Comparison of ENCODE assay signal across 19 cellular contexts in the genomic region with DNA sequence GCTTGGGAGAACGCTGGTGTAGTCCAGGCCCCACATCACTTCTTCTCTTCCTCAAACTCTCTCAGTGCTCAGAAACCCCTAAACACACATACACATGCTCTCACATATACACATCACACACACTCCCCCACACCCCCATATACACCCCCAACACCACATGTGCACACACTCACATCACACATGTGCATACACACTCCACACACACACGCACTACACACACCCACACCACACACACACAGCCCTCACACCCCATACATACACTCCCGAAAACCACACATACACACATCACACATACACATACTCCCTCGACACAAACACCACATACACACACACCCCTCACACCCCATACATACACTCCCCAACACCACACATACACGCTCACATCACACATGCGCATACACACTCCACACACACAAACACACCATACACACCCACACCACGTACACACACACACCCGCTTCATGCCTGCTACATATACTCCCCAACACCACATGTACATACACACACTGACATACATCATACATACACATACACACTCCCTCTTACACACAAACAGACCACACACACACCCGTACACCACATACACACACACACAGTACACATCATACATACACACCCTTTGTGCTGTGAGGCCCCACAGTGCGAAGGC.
A peak's percentile ranks its signal among the peaks of the same experiment; 100 is the strongest.
DNase-seq lines count a peak whose midpoint lies in the region; ATAC-seq and TF ChIP-seq lines count a peak whose summit lies in the region.
"Had no signal": no experiment of that assay in that cellular context is flagged by ENCODE, and none has a peak within 500 bp of the region (broad histone marks: within the 10 kb centered on the region; RNA-seq: fewer than 3 reads in every experiment).

No MANE protein-coding gene starts in this region.

- peak overlapping the region in 1 of 10 experiments; percentile 15; a peak in 1 of 20 replicates for H3K4me3 ChIP-seq in BLaER1 treated with 17β-estradiol and CSF1 and Interleukin-3, amounts not matched to agents 10 nM and 100 nM
- H3K4me3 ChIP-seq in hepatocyte: no peak overlapping the region
- H3K4me3 ChIP-seq: adrenal gland had no signal

- H3K9ac ChIP-seq in BLaER1 treated with 17β-estradiol and CSF1 and Interleukin-3, amounts not matched to agents 10 nM and 100 nM: peak overlapping the region in 10 of 11 experiments; percentile 49 to 73 (median 64); a peak in 14 of 22 replicates

- H2AFZ ChIP-seq in hepatocyte: no peak overlapping the region

- no peaks in the 10 kb centered on the region for H3K79me2 ChIP-seq in hepatocyte

- peak overlapping the region; percentile 59 to 93 (median 83) for H3K4me2 ChIP-seq in BLaER1 treated with 17β-estradiol and CSF1 and Interleukin-3, amounts not matched to agents 10 nM and 100 nM
- no peak overlapping the region for H3K4me2 ChIP-seq in hepatocyte

- H3K4me1 ChIP-seq in BLaER1 treated with 17β-estradiol and CSF1 and Interleukin-3, amounts not matched to agents 10 nM and 100 nM: peaks cover 61 to 78% (median 70%) of the 10 kb centered on the region in 10 experiments
- H3K4me1 ChIP-seq in hepatocyte (ENCODE audit: insufficient read depth): peaks cover 19% of the 10 kb centered on the region

- H3K27ac ChIP-seq in BLaER1 treated with 17β-estradiol and CSF1 and Interleukin-3, amounts not matched to agents 10 nM and 100 nM: peak overlapping the region; percentile 63 to 86 (median 82); a peak in 20 of 22 replicates
- H3K27ac ChIP-seq in hepatocyte: peak overlapping the region; percentile 79

- ATAC-seq in sciatic nerve: peak; percentile 4
- no peak for ATAC-seq in GM18511 (IDR thresholded peaks at IDR 0.05; ENCODE audit: unreplicated experiment)
- ATAC-seq: activated CD4-positive, alpha-beta T cell treated with anti-CD3 and anti-CD28 coated beads for 36 hours had no signal

- intact Hi-C loops in sciatic nerve (cut with DNase I): no loop called here

- TF ChIP-seq CTCF in hepatocyte (IDR thresholded peaks at IDR 0.05; ENCODE audit: poor library complexity): no peak
- TF ChIP-seq CTCF in GM13977 (IDR thresholded peaks at IDR 0.05; ENCODE audit: extremely low read depth, insufficient read depth, missing control alignments): no peak

- H3K36me3 ChIP-seq in BLaER1 treated with 17β-estradiol and CSF1 and Interleukin-3, amounts not matched to agents 10 nM and 100 nM: no peaks in the 10 kb centered on the region
- H3K36me3 ChIP-seq in hepatocyte (replicated peaks; ENCODE audit: insufficient read depth, low read depth): no peaks in the 10 kb centered on the region
- H3K36me3 ChIP-seq: adrenal gland had no signal

- H3K9me3 ChIP-seq in BLaER1 treated with 17β-estradiol and CSF1 and Interleukin-3, amounts not matched to agents 10 nM and 100 nM (replicated peaks in 1 of 11): peaks cover 0 to 5% (median 0%) of the 10 kb centered on the region in 11 experiments; a peak in 3 of 22 replicates
- H3K9me3 ChIP-seq in hepatocyte (ENCODE audit: low read depth): no peaks in the 10 kb centered on the region
- H3K9me3 ChIP-seq: adrenal gland had no signal

- H3K9me2 ChIP-seq in hepatocyte (replicated peaks; ENCODE audit: insufficient read depth): no peaks in the 10 kb centered on the region

- H4K20me1 ChIP-seq in BLaER1 treated with 17β-estradiol and CSF1 and Interleukin-3, amounts not matched to agents 10 nM and 100 nM: no peaks in the 10 kb centered on the region
- no peaks in the 10 kb centered on the region for H4K20me1 ChIP-seq in hepatocyte (ENCODE audit: insufficient read depth, poor library complexity, severe bottlenecking)

- WGBS in hepatocyte (ENCODE audit: low lambda C conversion rate, missing lambda C conversion rate): 96% methylated on average over 9 of the region's 10 CpGs

- in situ Hi-C loops in GM13977 (cut with MboI; ENCODE audit: low pct_unique_long_range_greater_than_20kb, low sequenced_read_pairs, unreplicated experiment): no loop called here

- H3K27me3 ChIP-seq in BLaER1 treated with 17β-estradiol and CSF1 and Interleukin-3, amounts not matched to agents 10 nM and 100 nM: no peaks in the 10 kb centered on the region
- no peaks in the 10 kb centered on the region for H3K27me3 ChIP-seq in hepatocyte
- H3K27me3 ChIP-seq: adrenal gland had no signal

- DNase-seq in M059J (ENCODE audit: low read depth) (peak; percentile 23), hepatocyte (ENCODE audit: low spot score) (no peak), sciatic nerve (ENCODE audit: low spot score) (no peak), T-helper 9 cell (no peak), GM13977 (ENCODE audit: low spot score) (no peak), NCI-H526 (lab: John Stamatoyannopoulos, UW) (no peak)
- DNase-seq: activated CD4-positive, alpha-beta T cell treated with anti-CD3 and anti-CD28 coated beads for 36 hours; activated T-cell treated with anti-CD3 and anti-CD28 coated beads, Interleukin-2, amount 50 U/mL, for 1 hour; adrenal gland; AML-193; effector CD4-positive, alpha-beta T cell; H7; left colon; NCI-H510A; SIG-M5; stimulated activated CD4-positive, alpha-beta T cell treated with anti-CD3 and anti-CD28 coated beads, Interleukin-15, amount 100 ng/mL, for 24 hours; T1000 had no signal
